ENCODE assay signal across 1 cellular context in genomic region chr20:49281059-49281912, GRCh38.
TF ChIP-seq lines count a peak whose summit lies in the region.

No MANE protein-coding gene starts in this region.

TF ChIP-seq in HepG2, 621 proteins besides CTCF, POLR2A, EP300 and RAD21 (continued from another document and continues in another):
- TF ChIP-seq NAIF1 (CRISPR knock-in tag; IDR thresholded peaks at IDR 0.05; ENCODE audit: borderline replicate concordance) (no peak; the same call in 1 of the 2 replicates), MIER3 (CRISPR knock-in tag; IDR thresholded peaks at IDR 0.05; ENCODE audit: borderline replicate concordance) (0 out of 2 replicates have a peak, but pooled peaks have one; percentile 36), JUND (CRISPR knock-in tag; IDR thresholded peaks at IDR 0.05) (0 out of 2 replicates have a peak, but pooled peaks have one; percentile 41), HMG20A (CRISPR knock-in tag; IDR thresholded peaks at IDR 0.05; ENCODE audit: borderline replicate concordance) (no peak), SP5 (CRISPR knock-in tag; IDR thresholded peaks at IDR 0.05; ENCODE audit: borderline replicate concordance, low read depth) (no peak), ZFP1 (CRISPR knock-in tag; IDR thresholded peaks at IDR 0.05) (no peak), ZNF740 (CRISPR knock-in tag; IDR thresholded peaks at IDR 0.05) (no peak), ZNF280B (CRISPR knock-in tag; IDR thresholded peaks at IDR 0.05; ENCODE audit: borderline replicate concordance) (no peak), JDP2 (CRISPR knock-in tag; IDR thresholded peaks at IDR 0.05; ENCODE audit: borderline replicate concordance) (no peak), ZNF296 (CRISPR knock-in tag; conservative IDR thresholded peaks at IDR 0.05) (no peak), NFE2L1 (CRISPR knock-in tag; IDR thresholded peaks at IDR 0.05; ENCODE audit: borderline replicate concordance) (no peak), FOXK1 (CRISPR knock-in tag; IDR thresholded peaks at IDR 0.05; ENCODE audit: borderline replicate concordance, low read depth) (peak; percentile 83; the same call in 1 of the 2 replicates), HES4 (CRISPR knock-in tag; IDR thresholded peaks at IDR 0.05; ENCODE audit: borderline replicate concordance) (no peak), ZEB1 (IDR thresholded peaks at IDR 0.05; ENCODE audit: insufficient replicate concordance, low read depth) (no peak), TCF12 (IDR thresholded peaks at IDR 0.05) (no peak), TCF12 (CRISPR knock-in tag; IDR thresholded peaks at IDR 0.05) (0 out of 2 replicates have a peak, but pooled peaks have one; percentile 5), ZNF772 (CRISPR knock-in tag; IDR thresholded peaks at IDR 0.05) (no peak), FOXK2 (IDR thresholded peaks at IDR 0.05) (peak; percentile 94), PCBP1 (IDR thresholded peaks at IDR 0.05; ENCODE audit: borderline replicate concordance, low read depth, low read length) (no peak), ZKSCAN8 (CRISPR knock-in tag; IDR thresholded peaks at IDR 0.05; ENCODE audit: borderline replicate concordance) (no peak; the same call in 1 of the 2 replicates), ZNF460 (CRISPR knock-in tag; IDR thresholded peaks at IDR 0.05; ENCODE audit: borderline replicate concordance) (no peak), ZSCAN22 (CRISPR knock-in tag; IDR thresholded peaks at IDR 0.05) (no peak), ISX (CRISPR knock-in tag; conservative IDR thresholded peaks at IDR 0.05) (no peak), TEAD2 (CRISPR knock-in tag; IDR thresholded peaks at IDR 0.05) (no peak), ZNF34 (CRISPR knock-in tag; IDR thresholded peaks at IDR 0.05; ENCODE audit: borderline replicate concordance) (no peak), MED1 (CRISPR knock-in tag; IDR thresholded peaks at IDR 0.05) (no peak; the same call in 1 of the 2 replicates), SP140L (CRISPR knock-in tag; IDR thresholded peaks at IDR 0.05; ENCODE audit: borderline replicate concordance) (no peak), ETV5 (CRISPR knock-in tag; IDR thresholded peaks at IDR 0.05; ENCODE audit: borderline replicate concordance) (no peak), ZNF496 (CRISPR knock-in tag; IDR thresholded peaks at IDR 0.05; ENCODE audit: insufficient replicate concordance) (no peak), ZNF317 (CRISPR knock-in tag; IDR thresholded peaks at IDR 0.05) (0 out of 2 replicates have a peak, but pooled peaks have one; percentile 6), GPBP1L1 (CRISPR knock-in tag; IDR thresholded peaks at IDR 0.05) (no peak), ZBTB39 (CRISPR knock-in tag; IDR thresholded peaks at IDR 0.05) (no peak), SIN3B (IDR thresholded peaks at IDR 0.05; ENCODE audit: low read length) (no peak), ZMYM3 (CRISPR knock-in tag; IDR thresholded peaks at IDR 0.05) (no peak), KAT7 (CRISPR knock-in tag; IDR thresholded peaks at IDR 0.05; ENCODE audit: borderline replicate concordance) (no peak; the same call in 1 of the 2 replicates), BRCA1 (CRISPR knock-in tag; IDR thresholded peaks at IDR 0.05) (no peak), ZNF234 (CRISPR knock-in tag; conservative IDR thresholded peaks at IDR 0.05) (peak; percentile 21; the same call in 1 of the 2 replicates), ZNF337 (CRISPR knock-in tag; IDR thresholded peaks at IDR 0.05; ENCODE audit: borderline replicate concordance, low read depth) (no peak), CERS6 (CRISPR knock-in tag; IDR thresholded peaks at IDR 0.05) (no peak), NR2F2 (IDR thresholded peaks at IDR 0.05; ENCODE audit: borderline replicate concordance, low read depth) (peak; percentile 19; the same call in 1 of the 2 replicates), AHR (CRISPR knock-in tag; IDR thresholded peaks at IDR 0.05) (no peak), GTF3A (CRISPR knock-in tag; conservative IDR thresholded peaks at IDR 0.05) (no peak), ZBTB38 (CRISPR knock-in tag; IDR thresholded peaks at IDR 0.05) (no peak), ZBTB10 (CRISPR knock-in tag; IDR thresholded peaks at IDR 0.05; ENCODE audit: borderline replicate concordance) (no peak), FOXP1 (IDR thresholded peaks at IDR 0.05) (no peak), FOXP1 (CRISPR knock-in tag; IDR thresholded peaks at IDR 0.05) (peak; percentile 60; the same call in 1 of the 2 replicates)
- TF ChIP-seq, protein P1, sequence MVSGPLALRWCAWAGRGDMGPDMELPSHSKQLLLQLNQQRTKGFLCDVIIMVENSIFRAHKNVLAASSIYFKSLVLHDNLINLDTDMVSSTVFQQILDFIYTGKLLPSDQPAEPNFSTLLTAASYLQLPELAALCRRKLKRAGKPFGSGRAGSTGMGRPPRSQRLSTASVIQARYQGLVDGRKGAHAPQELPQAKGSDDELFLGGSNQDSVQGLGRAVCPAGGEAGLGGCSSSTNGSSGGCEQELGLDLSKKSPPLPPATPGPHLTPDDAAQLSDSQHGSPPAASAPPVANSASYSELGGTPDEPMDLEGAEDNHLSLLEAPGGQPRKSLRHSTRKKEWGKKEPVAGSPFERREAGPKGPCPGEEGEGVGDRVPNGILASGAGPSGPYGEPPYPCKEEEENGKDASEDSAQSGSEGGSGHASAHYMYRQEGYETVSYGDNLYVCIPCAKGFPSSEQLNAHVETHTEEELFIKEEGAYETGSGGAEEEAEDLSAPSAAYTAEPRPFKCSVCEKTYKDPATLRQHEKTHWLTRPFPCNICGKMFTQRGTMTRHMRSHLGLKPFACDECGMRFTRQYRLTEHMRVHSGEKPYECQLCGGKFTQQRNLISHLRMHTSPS (CRISPR knock-in tag; IDR thresholded peaks at IDR 0.05; ENCODE audit: low read depth), result no peak
- TF ChIP-seq, protein P2, sequence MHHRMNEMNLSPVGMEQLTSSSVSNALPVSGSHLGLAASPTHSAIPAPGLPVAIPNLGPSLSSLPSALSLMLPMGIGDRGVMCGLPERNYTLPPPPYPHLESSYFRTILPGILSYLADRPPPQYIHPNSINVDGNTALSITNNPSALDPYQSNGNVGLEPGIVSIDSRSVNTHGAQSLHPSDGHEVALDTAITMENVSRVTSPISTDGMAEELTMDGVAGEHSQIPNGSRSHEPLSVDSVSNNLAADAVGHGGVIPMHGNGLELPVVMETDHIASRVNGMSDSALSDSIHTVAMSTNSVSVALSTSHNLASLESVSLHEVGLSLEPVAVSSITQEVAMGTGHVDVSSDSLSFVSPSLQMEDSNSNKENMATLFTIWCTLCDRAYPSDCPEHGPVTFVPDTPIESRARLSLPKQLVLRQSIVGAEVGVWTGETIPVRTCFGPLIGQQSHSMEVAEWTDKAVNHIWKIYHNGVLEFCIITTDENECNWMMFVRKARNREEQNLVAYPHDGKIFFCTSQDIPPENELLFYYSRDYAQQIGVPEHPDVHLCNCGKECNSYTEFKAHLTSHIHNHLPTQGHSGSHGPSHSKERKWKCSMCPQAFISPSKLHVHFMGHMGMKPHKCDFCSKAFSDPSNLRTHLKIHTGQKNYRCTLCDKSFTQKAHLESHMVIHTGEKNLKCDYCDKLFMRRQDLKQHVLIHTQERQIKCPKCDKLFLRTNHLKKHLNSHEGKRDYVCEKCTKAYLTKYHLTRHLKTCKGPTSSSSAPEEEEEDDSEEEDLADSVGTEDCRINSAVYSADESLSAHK (CRISPR knock-in tag; IDR thresholded peaks at IDR 0.05; ENCODE audit: borderline replicate concordance), result no peak
- TF ChIP-seq, protein P3, sequence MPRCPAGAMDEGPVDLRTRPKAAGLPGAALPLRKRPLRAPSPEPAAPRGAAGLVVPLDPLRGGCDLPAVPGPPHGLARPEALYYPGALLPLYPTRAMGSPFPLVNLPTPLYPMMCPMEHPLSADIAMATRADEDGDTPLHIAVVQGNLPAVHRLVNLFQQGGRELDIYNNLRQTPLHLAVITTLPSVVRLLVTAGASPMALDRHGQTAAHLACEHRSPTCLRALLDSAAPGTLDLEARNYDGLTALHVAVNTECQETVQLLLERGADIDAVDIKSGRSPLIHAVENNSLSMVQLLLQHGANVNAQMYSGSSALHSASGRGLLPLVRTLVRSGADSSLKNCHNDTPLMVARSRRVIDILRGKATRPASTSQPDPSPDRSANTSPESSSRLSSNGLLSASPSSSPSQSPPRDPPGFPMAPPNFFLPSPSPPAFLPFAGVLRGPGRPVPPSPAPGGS (CRISPR knock-in tag; IDR thresholded peaks at IDR 0.05), result no peak
